ENCODE assay signal across 8 cellular contexts in genomic region chr2:12715878-12716249, GRCh38. TPM values are rescaled to one million over a fixed set of nuclear protein-coding genes. Genes with fewer than 3 reads are reported as not detected.
DNase-seq lines count a peak whose midpoint lies in the region; ATAC-seq and TF ChIP-seq lines count a peak whose summit lies in the region.

No MANE protein-coding gene starts in this region.

- H3K27ac ChIP-seq in prostate gland (peak overlapping the region; percentile 86 to 88), uterus (peak overlapping the region; percentile 87 to 96)

- TF ChIP-seq CTCF in prostate gland (IDR thresholded peaks at IDR 0.05) (peak; percentile 17 to 64 (median 60)), uterus (IDR thresholded peaks at IDR 0.05) (peak; percentile 48 to 57 (median 53))

- H3K4me3 ChIP-seq in prostate gland (peak overlapping the region; percentile 56 to 71), uterus (peak overlapping the region; percentile 80 to 96)

- intact Hi-C loops in left cardiac atrium (cut with DNase I), result loop anchor here (2.0 to 10.0 kb wide), 7 partner anchors 171 to 884 kb away; no protein-coding TSS in a partner anchor
- intact Hi-C loops in prostate gland (cut with DNase I), result loop anchor here (2.0 to 10.0 kb wide), 8 partner anchors 71 to 854 kb away; no protein-coding TSS in a partner anchor
- intact Hi-C loops in uterus (cut with DNase I; ENCODE audit: low total_unique reads), result loop anchor here (10.0 kb wide), 2 partner anchors 261 to 851 kb away; no protein-coding TSS in a partner anchor

- H3K4me1 ChIP-seq in prostate gland (replicated peaks), result no peaks in the 10 kb centered on the region
- H3K4me1 ChIP-seq in uterus, result peaks cover 0 to 3% of the 10 kb centered on the region in 2 donors

- peak; percentile 41 for ATAC-seq in SK-N-SH treated with all-trans-retinoic acid at 6 μM for 48 hours
- ATAC-seq in left cardiac atrium, result peak; percentile 29 to 37

- TF ChIP-seq POLR2A in prostate gland (IDR thresholded peaks at IDR 0.05) (no peak), uterus (IDR thresholded peaks at IDR 0.05) (no peak)

- no peaks in the 10 kb centered on the region for H3K27me3 ChIP-seq in prostate gland (replicated peaks; ENCODE audit: insufficient read depth)
- H3K27me3 ChIP-seq in uterus, result no peaks in the 10 kb centered on the region

- DNase-seq in SIG-M5 treated with dmso at 0.1 percent for 504 hours (lab: John Stamatoyannopoulos, UW; ENCODE audit: unreplicated experiment) (peak; percentile 73), SIG-M5 (lab: John Stamatoyannopoulos, UW) (no peak), LHCN-M2 (ENCODE audit: low read depth) (peak; percentile 79), left cardiac atrium (peak; percentile 81), prostate gland (ENCODE audit: low spot score) (peak; percentile 74), uterus (peak; percentile 69 to 81)
- DNase-seq in activated naive CD8-positive, alpha-beta T cell treated with anti-CD3 and anti-CD28 coated beads, Interleukin-2, amount 50 U/mL, for 16 hours (ENCODE audit: low read depth, low spot score), result peak; percentile 57

- 12% methylated on average over 10 of the region's 10 CpGs for WGBS in prostate gland

- H3K36me3 ChIP-seq in prostate gland, result no peaks in the 10 kb centered on the region
- no peaks in the 10 kb centered on the region for H3K36me3 ChIP-seq in uterus

- H3K9me3 ChIP-seq in prostate gland (no peaks in the 10 kb centered on the region), uterus (no peaks in the 10 kb centered on the region)

TF ChIP-seq in SK-N-SH treated with all-trans-retinoic acid at 6 μM for 48 hours, 23 proteins besides CTCF, POLR2A, EP300 and RAD21:
- TF ChIP-seq ESRRG (CRISPR knock-in tag; IDR thresholded peaks at IDR 0.05) (0 out of 2 replicates have a peak, but pooled peaks have one; percentile 38), CREB5 (CRISPR knock-in tag; IDR thresholded peaks at IDR 0.05; ENCODE audit: low read depth) (no peak), RARB (CRISPR knock-in tag; IDR thresholded peaks at IDR 0.05) (no peak)

RNA-seq across cellular contexts. Expression of gene TRIB2, which starts 0.9 kb away (rescaled TPM):
- total RNA-seq in LHCN-M2 (2014; rRNA removed) (15.6 and 15.8 TPM in 2 replicates), left cardiac atrium (10 to 100 TPM; 32.5 to 43.6 TPM), prostate gland (100 to 1,000 TPM in 1 of 2 donors, 10 to 100 TPM in 1; 72.3 to 205 TPM), uterus (10 to 100 TPM; 23.8 to 83.6 (median 40.1) TPM)
- 5.5 TPM for polyA plus RNA-seq in LHCN-M2 (2012)
